Comparison of ENCODE assay signal across 23 cellular contexts in genomic region chrX:28542791-28543190, GRCh38. TPM values are rescaled to one million over a fixed set of nuclear protein-coding genes. Genes with fewer than 3 reads are reported as not detected.
DNase-seq lines count a peak whose midpoint lies in the region; ATAC-seq, FAIRE-seq and TF ChIP-seq lines count a peak whose summit lies in the region.
"Had no signal": no experiment of that assay in that cellular context is flagged by ENCODE, and none has a peak within 500 bp of the region (broad histone marks: within the 10 kb centered on the region; RNA-seq: fewer than 3 reads in every experiment).

No MANE protein-coding gene starts in this region.

- H3K9me3 ChIP-seq in liver (ENCODE audit: control insufficient read depth in 4 of 4, low read length in 3 of 4) (no peaks in the 10 kb centered on the region), HepG2 (ENCODE audit: low read length) (no peaks in the 10 kb centered on the region), right lobe of liver (no peaks in the 10 kb centered on the region)
- H3K9me3 ChIP-seq: A549, BLaER1 had no signal

- H3K36me3 ChIP-seq in liver (ENCODE audit: control insufficient read depth in 4 of 4, insufficient read depth in 3 of 4, low read depth in 1 of 4, low read length in 3 of 4) (no peaks in the 10 kb centered on the region), HepG2 (replicated peaks in 1 of 2; ENCODE audit: control insufficient read depth in 1 of 2, insufficient read depth in 2 of 2, low read length in 2 of 2) (no peaks in the 10 kb centered on the region), right lobe of liver (no peaks in the 10 kb centered on the region)
- H3K36me3 ChIP-seq: BLaER1 had no signal

- 31% methylated on average over 2 of the region's 2 CpGs for WGBS in liver
- WGBS in HepG2 (ENCODE audit: low lambda C conversion rate), result 49% methylated on average over 2 of the region's 2 CpGs
- WGBS in right lobe of liver (ENCODE audit: insufficient coverage, low coverage, low lambda C conversion rate, missing lambda C conversion rate), result 56% methylated on average over 2 of the region's 2 CpGs

- intact Hi-C loops in HepG2 (cut with micrococcal nuclease; ENCODE audit: unreplicated experiment), result no loop called here
- intact Hi-C loops in right lobe of liver (cut with DNase I), result no loop called here

- H3K4me1 ChIP-seq in liver (ENCODE audit: control insufficient read depth in 4 of 4, insufficient read depth in 4 of 4, low read length in 3 of 4) (no peaks in the 10 kb centered on the region), HepG2 (ENCODE audit: insufficient read depth, low read length) (no peaks in the 10 kb centered on the region), right lobe of liver (no peaks in the 10 kb centered on the region)
- H3K4me1 ChIP-seq: A549, BLaER1 had no signal

- TF ChIP-seq RAD21 in liver (IDR thresholded peaks at IDR 0.05) (peak in 1 of 2 donors; percentile 8), HepG2 (CRISPR knock-in tag; IDR thresholded peaks at IDR 0.05) (no peak)

- DNase-seq in HepG2 (ENCODE audit: low spot score), result no peak
- peak; percentile 14 for DNase-seq in NCI-H526 treated with DMSO at 0.1 percent for 48 hours (lab: John Stamatoyannopoulos, UW)
- DNase-seq in right lobe of liver, result no peak
- DNase-seq in activated T-cell treated with anti-CD3 and anti-CD28 coated beads, Interleukin-2, amount 50 U/mL, for 48 hours, result no peak
- DNase-seq in activated T-cell treated with anti-CD3 and anti-CD28 coated beads, Interleukin-2, amount 50 U/mL, for 1 hour, result no peak
- DNase-seq: CD4-positive, alpha-beta memory T cell; DMS 273 treated with DMSO at 0.1 percent for 48 hours; DMS53; DND-41; EL; GOT3; H7; HFFc6 had no signal

- no TSS peak for BruUV-seq in HepG2 (replicated peaks; lab: Mats Ljungman, UMichigan)

- TF ChIP-seq EP300 in HepG2 (IDR thresholded peaks at IDR 0.05; ENCODE audit: low read depth in 2 of 2, low read length in 2 of 2) (no peak), HepG2 (CRISPR knock-in tag; IDR thresholded peaks at IDR 0.05; ENCODE audit: borderline replicate concordance) (no peak)

- CTCF ChIA-PET in HepG2 (lab: Yijun Ruan, JAX; ENCODE audit: low intra/inter-chr PET ratio, low total read pairs), result no interaction called here

- H3K4me3 ChIP-seq in liver (ENCODE audit: low read depth in 1 of 3, low read length in 3 of 3), result no peak overlapping the region
- H3K4me3 ChIP-seq in HepG2 (replicated peaks in 1 of 3; ENCODE audit: insufficient read depth in 1 of 3, low read depth in 2 of 3, low read length in 3 of 3), result no peak overlapping the region
- H3K4me3 ChIP-seq in right lobe of liver, result no peak overlapping the region
- H3K4me3 ChIP-seq: A549, BLaER1, GM12878 had no signal

- ATAC-seq in HepG2, result no peak
- peak in 3 of 4 donors; percentile 43 to 69 (median 57) for ATAC-seq in right lobe of liver
- ATAC-seq in HG03571 (IDR thresholded peaks at IDR 0.05; ENCODE audit: unreplicated experiment), result no peak
- ATAC-seq: A549, GM12878, HCT116 had no signal

- TF ChIP-seq CTCF in liver (IDR thresholded peaks at IDR 0.05; ENCODE audit: low read depth, low read length, missing input control) (no peak), HepG2 (CRISPR knock-in tag; IDR thresholded peaks at IDR 0.05) (no peak), right lobe of liver (IDR thresholded peaks at IDR 0.05) (no peak)

- in situ Hi-C loops in HepG2 (cut with HindIII; ENCODE audit: extremely low pct_ligation_motif_present, low pct_unique_long_range_greater_than_20kb), result no loop called here

- H3K27me3 ChIP-seq in liver (ENCODE audit: control insufficient read depth in 4 of 4, insufficient read depth in 4 of 4, low read length in 3 of 4) (no peaks in the 10 kb centered on the region), HepG2 (ENCODE audit: control insufficient read depth in 1 of 2, insufficient read depth in 2 of 2, low read length in 2 of 2) (no peaks in the 10 kb centered on the region), right lobe of liver (no peaks in the 10 kb centered on the region)
- H3K27me3 ChIP-seq: BLaER1 had no signal

- H3K4me2 ChIP-seq in HepG2 (ENCODE audit: low read depth, low read length), result no peak overlapping the region
- H3K4me2 ChIP-seq: A549, BLaER1 had no signal

- TF ChIP-seq POLR2A in HepG2 (IDR thresholded peaks at IDR 0.05; ENCODE audit: insufficient read depth in 1 of 2, low read depth in 2 of 2, low read length in 2 of 2), result no peak
- no peak for TF ChIP-seq POLR2A in right lobe of liver (IDR thresholded peaks at IDR 0.05)

- no peaks in the 10 kb centered on the region for H3K79me2 ChIP-seq in HepG2 (ENCODE audit: insufficient read depth, low read length)

- H2AFZ ChIP-seq in HepG2 (ENCODE audit: low read length), result no peak overlapping the region

- no peaks in the 10 kb centered on the region for H4K20me1 ChIP-seq in HepG2 (ENCODE audit: insufficient read depth, low read length)
- H4K20me1 ChIP-seq: BLaER1 had no signal

- POLR2A ChIA-PET in HepG2 (lab: Yijun Ruan, JAX), result no interaction called here

- H3K9ac ChIP-seq in liver (ENCODE audit: low read depth in 1 of 2, low read length in 2 of 2) (no peak overlapping the region), HepG2 (ENCODE audit: insufficient read depth, low read depth, low read length) (no peak overlapping the region)
- H3K9ac ChIP-seq: BLaER1 had no signal

- no peak for FAIRE-seq in HepG2 (lab: Jason Lieb, UNC)
- FAIRE-seq: A549, GM12878, HTR-8/SVneo had no signal

- H3K27ac ChIP-seq in liver (ENCODE audit: low read depth in 1 of 2, low read length in 2 of 2) (no peak overlapping the region), HepG2 (ENCODE audit: extremely low read length, insufficient read depth, low read length) (no peak overlapping the region), right lobe of liver (no peak overlapping the region)
- H3K27ac ChIP-seq: A549, BLaER1 had no signal

TF ChIP-seq in liver, 16 proteins besides CTCF, POLR2A, EP300 and RAD21 (continues in another document):
- TF ChIP-seq RXRA (IDR thresholded peaks at IDR 0.05) (peak; percentile 7 to 15), GABPA (IDR thresholded peaks at IDR 0.05 in 1 of 2, conservative IDR thresholded peaks at IDR 0.05 in 1 of 2) (no peak), MAX (IDR thresholded peaks at IDR 0.05) (no peak), ATF3 (IDR thresholded peaks at IDR 0.05) (no peak)

TF ChIP-seq in HepG2, 621 proteins besides CTCF, POLR2A, EP300 and RAD21:
- TF ChIP-seq ZKSCAN5 (CRISPR knock-in tag; IDR thresholded peaks at IDR 0.05) (no peak), TFDP2 (CRISPR knock-in tag; IDR thresholded peaks at IDR 0.05) (no peak), EED (CRISPR knock-in tag; IDR thresholded peaks at IDR 0.05) (no peak), ZEB1 (IDR thresholded peaks at IDR 0.05; ENCODE audit: insufficient replicate concordance, low read depth) (no peak), ZMAT5 (CRISPR knock-in tag; IDR thresholded peaks at IDR 0.05; ENCODE audit: borderline replicate concordance, low read depth) (no peak)

RNA-seq across cellular contexts. Expression of gene IL1RAPL1, which starts 44.5 kb away (rescaled TPM):
- total RNA-seq in liver (under 1 TPM; 0.08 to 0.33 TPM), HepG2 (2016; rRNA removed; fragmentation: Illumina TruSeq; extraction: Trizol) (not detected in 2 replicates), right lobe of liver (not detected)
- polyA plus RNA-seq in liver (not detected), HepG2 (2011; rRNA removed) (0.04 TPM in 1 of 2 replicates, not detected in the other)
- total RNA-seq in HepG2 (2016; cell fraction: cytosol; rRNA removed; fragmentation: Illumina TruSeq; extraction: Trizol; ENCODE audit: low read depth), result not detected in 2 replicates
- not detected in 2 replicates for total RNA-seq in HepG2 (2016; cell fraction: insoluble cytoplasmic fraction; rRNA removed; fragmentation: Illumina TruSeq; extraction: Trizol)
- not detected in 2 replicates for total RNA-seq in HepG2 (2016; cell fraction: membrane; rRNA removed; fragmentation: Illumina TruSeq; extraction: Trizol)
- not detected in 2 replicates for total RNA-seq in HepG2 (2016; cell fraction: nucleus; rRNA removed; fragmentation: Illumina TruSeq; extraction: Trizol)
- polyA plus RNA-seq in HepG2 (2011; cell fraction: cytosol; rRNA removed), result not detected in 2 replicates
- polyA plus RNA-seq in HepG2 (2011; cell fraction: nucleus; rRNA removed), result not detected in 2 replicates
- polyA plus RNA-seq in HepG2 (2012), result not detected in 2 replicates
- not detected in 2 replicates for polyA plus RNA-seq in HepG2 (2016; cell fraction: cytosol; fragmentation: Illumina TruSeq; extraction: Trizol; ENCODE audit: low read depth)
- not detected in 2 replicates for polyA plus RNA-seq in HepG2 (2016; cell fraction: insoluble cytoplasmic fraction; fragmentation: Illumina TruSeq; extraction: Trizol; ENCODE audit: low read depth)
- not detected in 2 replicates for polyA plus RNA-seq in HepG2 (2016; cell fraction: membrane; fragmentation: Illumina TruSeq; extraction: Trizol; ENCODE audit: low read depth)
- polyA plus RNA-seq in HepG2 (2016; cell fraction: nucleus; fragmentation: Illumina TruSeq; extraction: Trizol; ENCODE audit: insufficient read depth, low read depth), result not detected in 2 replicates
- polyA minus RNA-seq in HepG2 (2011; rRNA and poly(A)+ RNA removed; ENCODE audit: low replicate concordance), result not detected in 2 replicates
- not detected in 2 replicates for polyA minus RNA-seq in HepG2 (2011; cell fraction: cytosol; rRNA and poly(A)+ RNA removed)
- polyA minus RNA-seq in HepG2 (2011; cell fraction: nucleus; rRNA and poly(A)+ RNA removed), result not detected in 2 replicates
- total RNA-seq: CD4-positive, alpha-beta memory T cell; G401; GM12878; HFFc6 had no signal
- polyA plus RNA-seq: A549; CD14-positive monocyte; CD4-positive, alpha-beta memory T cell; GM12878; IgD-negative memory B cell had no signal

Comparison
In these comparisons a context has a peak if more than half of its experiments do, and no peak if none do; other contexts are left out.
1. ATAC-seq: peak in right lobe of liver (3 of 4); none in HepG2 (single experiment) and HG03571 (single experiment).